Comparison of ENCODE assay signal across 8 cellular contexts in genomic region chr6:54717849-54718455, GRCh38.
DNase-seq lines count a peak whose midpoint lies in the region; TF ChIP-seq lines count a peak whose summit lies in the region.

No MANE protein-coding gene starts in this region.

- H3K27me3 ChIP-seq in H7 (ENCODE audit: control insufficient read depth, insufficient read depth, low read length): no peaks in the 10 kb centered on the region

- peak; percentile 82 for TF ChIP-seq CTCF in LNCAP (IDR thresholded peaks at IDR 0.05)
- peak; percentile 89 for TF ChIP-seq CTCF in astrocyte of the spinal cord (IDR thresholded peaks at IDR 0.05; ENCODE audit: low read depth, low read length)

- no peak overlapping the region for H3K4me3 ChIP-seq in H7 (ENCODE audit: insufficient read depth, low read depth, low read length)
- no peak overlapping the region for H3K4me3 ChIP-seq in astrocyte of the spinal cord (ENCODE audit: low read depth, low read length)

- H3K36me3 ChIP-seq in H7 (replicated peaks; ENCODE audit: control insufficient read depth, insufficient read depth, low read length): no peaks in the 10 kb centered on the region

- DNase-seq in NK-92 treated with Interleukin-12 subunit alpha and Interleukin-12 subunit beta, amount 100 ng/mL, for 24 hours (lab: John Stamatoyannopoulos, UW): peak; percentile 40
- no peak for DNase-seq in NK-92 (lab: John Stamatoyannopoulos, UW; ENCODE audit: unreplicated experiment)
- DNase-seq in H7: peak; percentile 26
- DNase-seq in SK-N-DZ (ENCODE audit: low spot score): peak; percentile 50
- DNase-seq in astrocyte of the spinal cord (ENCODE audit: low read depth, low spot score): peak; percentile 50
- DNase-seq in iris pigment epithelial cell (ENCODE audit: low read depth): peak; percentile 37
- DNase-seq in stimulated activated CD4-positive, alpha-beta T cell treated with anti-CD3 and anti-CD28 coated beads, Interleukin-4, amount 100 ng/mL, for 1 hour: peak; percentile 36

- in situ Hi-C loops in astrocyte of the spinal cord (cut with HindIII; ENCODE audit: low sequenced_read_pairs): no loop called here
